In genomic region chr21:42390696-42391095, GRCh38 we compare ENCODE assay signal across 22 cellular contexts. TPM values are rescaled to one million over a fixed set of nuclear protein-coding genes. Genes with fewer than 3 reads are reported as not detected.
"Had no signal": no experiment of that assay in that cellular context is flagged by ENCODE, and none has a peak within 500 bp of the region (broad histone marks: within the 10 kb centered on the region; RNA-seq: fewer than 3 reads in every experiment).

No MANE protein-coding gene starts in this region.

- H3K27ac ChIP-seq: coronary artery, heart left ventricle, psoas muscle, upper lobe of left lung had no signal

- H3K9me3 Mint-ChIP-seq: natural killer cell; stimulated activated naive CD8-positive, alpha-beta T cell treated with anti-CD3 and anti-CD28 coated beads, Interleukin-15, Interleukin-2, amounts not matched to agents 100 ng/mL and 50 ng/mL, for 24 hours; T-cell had no signal

- H3K36me3 Mint-ChIP-seq: natural killer cell, T-cell had no signal

- H3K36me3 ChIP-seq: heart left ventricle, upper lobe of left lung had no signal

- H3K4me3 Mint-ChIP-seq: natural killer cell; stimulated activated naive CD8-positive, alpha-beta T cell treated with anti-CD3 and anti-CD28 coated beads, Interleukin-15, Interleukin-2, amounts not matched to agents 100 ng/mL and 50 ng/mL, for 24 hours had no signal

- H3K27me3 Mint-ChIP-seq: stimulated activated naive CD8-positive, alpha-beta T cell treated with anti-CD3 and anti-CD28 coated beads, Interleukin-15, Interleukin-2, amounts not matched to agents 100 ng/mL and 50 ng/mL, for 24 hours; T-cell had no signal

- ATAC-seq: activated CD4-positive, CD25-positive, alpha-beta regulatory T cell treated with anti-CD3 and anti-CD28 coated beads, Interleukin-2, amount 50 U/mL, for 24 hours; heart left ventricle; left colon; natural killer cell; psoas muscle; sciatic nerve; T-cell had no signal

- H3K4me3 ChIP-seq: coronary artery, heart left ventricle, lung, psoas muscle, upper lobe of left lung had no signal

- H3K27ac Mint-ChIP-seq: natural killer cell; stimulated activated naive CD8-positive, alpha-beta T cell treated with anti-CD3 and anti-CD28 coated beads, Interleukin-15, Interleukin-2, amounts not matched to agents 100 ng/mL and 50 ng/mL, for 24 hours had no signal

- H3K9me3 ChIP-seq: psoas muscle, upper lobe of left lung had no signal

- H3K27me3 ChIP-seq: upper lobe of left lung had no signal

- DNase-seq: activated CD8-positive, alpha-beta memory T cell treated with anti-CD3 and anti-CD28 coated beads for 24 hours; activated gamma-delta T cell; activated T-cell treated with anti-CD3 and anti-CD28 coated beads for 4 hours; caudate nucleus; effector CD4-positive, alpha-beta T cell; natural killer cell; occipital lobe; stimulated activated CD4-positive, alpha-beta T cell treated with anti-CD3 and anti-CD28 coated beads, Interleukin-12 subunit alpha, Interleukin-12 subunit beta, amount 100 ng/mL, for 4 hours; T-cell; upper lobe of left lung had no signal

- H3K4me1 ChIP-seq: psoas muscle had no signal

RNA-seq across cellular contexts. Expression of gene TMPRSS3, which starts 5.2 kb away (rescaled TPM):
- total RNA-seq: fibroblast of lung, frontal cortex, occipital lobe, sciatic nerve, temporal lobe had no signal
- polyA plus RNA-seq: fibroblast of lung, heart left ventricle, psoas muscle had no signal

RNA-seq across cellular contexts. Expression of gene UBASH3A, which starts 13.0 kb away (rescaled TPM):
- total RNA-seq: fibroblast of lung, frontal cortex, occipital lobe, temporal lobe had no signal
- polyA plus RNA-seq: fibroblast of lung had no signal

RNA-seq across cellular contexts. Expression of gene TFF1, which starts 24.4 kb away (rescaled TPM):
- total RNA-seq: fibroblast of lung, frontal cortex, heart left ventricle, mononuclear cell, natural killer cell, occipital lobe, psoas muscle, sciatic nerve, temporal lobe had no signal
- polyA plus RNA-seq: fibroblast of lung, heart left ventricle had no signal

RNA-seq across cellular contexts. Expression of gene TFF2, which starts 39.9 kb away (rescaled TPM):
- total RNA-seq: fibroblast of lung, frontal cortex, heart left ventricle, lung, mononuclear cell, natural killer cell, occipital lobe, psoas muscle, sciatic nerve, temporal lobe, upper lobe of left lung had no signal
- polyA plus RNA-seq: fibroblast of lung, heart left ventricle, lung, psoas muscle had no signal
